ENCODE assay signal across 20 cellular contexts in genomic region chr5:39934830-39935229, GRCh38.
DNase-seq lines count a peak whose midpoint lies in the region; ATAC-seq, FAIRE-seq and TF ChIP-seq lines count a peak whose summit lies in the region.
"Had no signal": no experiment of that assay in that cellular context is flagged by ENCODE, and none has a peak within 500 bp of the region (broad histone marks: within the 10 kb centered on the region; RNA-seq: fewer than 3 reads in every experiment).

No MANE protein-coding gene starts in this region.

- FAIRE-seq in H54 (lab: Jason Lieb, UNC): peak; percentile 48
- FAIRE-seq: GM12891, H1 had no signal

- H3K27ac ChIP-seq in MM.1S (ENCODE audit: low read length): no peak overlapping the region
- H3K27ac ChIP-seq: GM23248 had no signal

- no peaks in the 10 kb centered on the region for H3K9me3 ChIP-seq in MM.1S (replicated peaks; ENCODE audit: insufficient read depth, low read length)

- no peak overlapping the region for H3K4me3 Mint-ChIP-seq in stimulated activated naive CD8-positive, alpha-beta T cell treated with anti-CD3 and anti-CD28 coated beads, Interleukin-15, amount 100 ng/mL, for 72 hours
- H3K4me3 Mint-ChIP-seq: CD4-positive, alpha-beta memory T cell; H9 had no signal

- no peaks in the 10 kb centered on the region for H4K20me1 ChIP-seq in MM.1S (ENCODE audit: insufficient read depth, low read length)

- peaks cover 9% of the 10 kb centered on the region for H3K27me3 Mint-ChIP-seq in stimulated activated naive CD8-positive, alpha-beta T cell treated with anti-CD3 and anti-CD28 coated beads, Interleukin-15, amount 100 ng/mL, for 72 hours

- no peaks in the 10 kb centered on the region for H3K9me2 ChIP-seq in MM.1S (replicated peaks; ENCODE audit: insufficient read depth, low read length)

- H3F3A ChIP-seq in MM.1S (ENCODE audit: insufficient read depth, low read length): no peaks in the 10 kb centered on the region

- no peak overlapping the region for H2AFZ ChIP-seq in MM.1S (ENCODE audit: low read length)
- H2AFZ ChIP-seq: GM23248 had no signal

- H3K27ac Mint-ChIP-seq in stimulated activated naive CD8-positive, alpha-beta T cell treated with anti-CD3 and anti-CD28 coated beads, Interleukin-15, amount 100 ng/mL, for 72 hours: no peak overlapping the region
- H3K27ac Mint-ChIP-seq: CD4-positive, alpha-beta memory T cell; H9 had no signal

- H3K4me3 ChIP-seq in MM.1S (ENCODE audit: low read length): no peak overlapping the region
- H3K4me3 ChIP-seq: GM23248 had no signal

- peak; percentile 66 for ATAC-seq in GM18861 (IDR thresholded peaks at IDR 0.05; ENCODE audit: unreplicated experiment)
- ATAC-seq in HG03460 (IDR thresholded peaks at IDR 0.05; ENCODE audit: unreplicated experiment): peak; percentile 68
- ATAC-seq in stimulated activated naive CD8-positive, alpha-beta T cell treated with anti-CD3 and anti-CD28 coated beads, Interleukin-15, amount 100 ng/mL, for 72 hours: no peak
- ATAC-seq: HCT116 had no signal

- H3K9ac ChIP-seq in MM.1S (ENCODE audit: low read length): no peak overlapping the region
- H3K9ac ChIP-seq: GM23248 had no signal

- no peaks in the 10 kb centered on the region for H3K79me2 ChIP-seq in MM.1S (ENCODE audit: low read length)

- no peaks in the 10 kb centered on the region for H3K36me3 ChIP-seq in MM.1S (replicated peaks; ENCODE audit: insufficient read depth, low read length)

- TF ChIP-seq POLR2A in H54 (IDR thresholded peaks at IDR 0.05; ENCODE audit: low read depth, low read length): no peak

- H3K9me3 Mint-ChIP-seq in stimulated activated naive CD8-positive, alpha-beta T cell treated with anti-CD3 and anti-CD28 coated beads, Interleukin-15, amount 100 ng/mL, for 72 hours: no peaks in the 10 kb centered on the region
- H3K9me3 Mint-ChIP-seq: H9 had no signal

- H3K4me1 ChIP-seq in MM.1S (ENCODE audit: low read length): no peaks in the 10 kb centered on the region

- H3K4me2 ChIP-seq in MM.1S (ENCODE audit: low read depth, low read length): no peak overlapping the region

- H3K4me1 Mint-ChIP-seq in stimulated activated naive CD8-positive, alpha-beta T cell treated with anti-CD3 and anti-CD28 coated beads, Interleukin-15, amount 100 ng/mL, for 72 hours: no peaks in the 10 kb centered on the region
- H3K4me1 Mint-ChIP-seq: CD4-positive, alpha-beta memory T cell; H9 had no signal

- H3K27me3 ChIP-seq in MM.1S (replicated peaks; ENCODE audit: insufficient read depth, low read length): no peaks in the 10 kb centered on the region

- TF ChIP-seq CTCF in MM.1S (IDR thresholded peaks at IDR 0.05; ENCODE audit: low read length): no peak

- DNase-seq in H54 (ENCODE audit: insufficient read length, low spot score): no peak
- DNase-seq in renal cortical epithelial cell (ENCODE audit: low read depth): peak; percentile 2
- no peak for DNase-seq in NCI-H345 treated with DMSO at 0.1 percent for 48 hours (lab: John Stamatoyannopoulos, UW; ENCODE audit: unreplicated experiment)
- no peak for DNase-seq in stimulated activated naive CD8-positive, alpha-beta T cell treated with anti-CD3 and anti-CD28 coated beads, Interleukin-15, amount 100 ng/mL, for 72 hours
- DNase-seq in MM.1S: no peak
- DNase-seq in cerebellum (ENCODE audit: low spot score): no peak
- DNase-seq: C1 segment of cervical spinal cord; Calu3; CD4-positive, alpha-beta memory T cell; COR-L47; DMS53; DMS79 treated with DMSO at 0.1 percent for 48 hours; GF-D8; GM23248; H9 had no signal
